In genomic region chr22:29580200-29580810, GRCh38 we compare ENCODE assay signal across 8 cellular contexts. TPM values are rescaled to one million over a fixed set of nuclear protein-coding genes. Genes with fewer than 3 reads are reported as not detected.
DNase-seq lines count a peak whose midpoint lies in the region; ATAC-seq, FAIRE-seq and TF ChIP-seq lines count a peak whose summit lies in the region.

No MANE protein-coding gene starts in this region.

- TF ChIP-seq EP300 in ovary (IDR thresholded peaks at IDR 0.05): no peak

- intact Hi-C loops in ovary (cut with DNase I): no loop called here

- no peaks in the 10 kb centered on the region for H3K9me3 ChIP-seq in T-helper 17 cell (ENCODE audit: control insufficient read depth, low read length, poor library complexity, severe bottlenecking)
- no peaks in the 10 kb centered on the region for H3K9me3 ChIP-seq in ovary

- H3K4me1 Mint-ChIP-seq in T-helper 17 cell: peaks cover 13% of the 10 kb centered on the region

- ATAC-seq in GM21367 (IDR thresholded peaks at IDR 0.05; ENCODE audit: unreplicated experiment): peak; percentile 20
- no peak for ATAC-seq in T-helper 17 cell
- ATAC-seq in HG02884 (IDR thresholded peaks at IDR 0.05; ENCODE audit: unreplicated experiment): no peak
- ATAC-seq in HG02870 (IDR thresholded peaks at IDR 0.05; ENCODE audit: unreplicated experiment): no peak

- no peaks in the 10 kb centered on the region for H3K79me2 ChIP-seq in ACC112 (ENCODE audit: control insufficient read depth, insufficient read depth, low read length, unreplicated experiment)

- H3K27ac ChIP-seq in ACC112 (ENCODE audit: low read depth, low read length) (no peak overlapping the region), ovary (peak overlapping the region in 1 of 2 donors; percentile 57)

- no peaks in the 10 kb centered on the region for H3K27me3 Mint-ChIP-seq in T-helper 17 cell

- H3K36me3 ChIP-seq in ACC112 (ENCODE audit: insufficient read depth, low read length) (no peaks in the 10 kb centered on the region), ovary (no peaks in the 10 kb centered on the region)

- no peaks in the 10 kb centered on the region for H3K36me3 Mint-ChIP-seq in T-helper 17 cell (ENCODE audit: low read depth)

- DNase-seq in T-helper 17 cell: peak in 1 of 3 donors; percentile 8
- no peak for DNase-seq in fibroblast of pulmonary artery (ENCODE audit: low read depth)
- peak in 1 of 5 donors; percentile 40 for DNase-seq in ovary
- DNase-seq in H54 (ENCODE audit: insufficient read length, low spot score): no peak

- H3K27ac Mint-ChIP-seq in T-helper 17 cell: peak overlapping the region; percentile 88

- TF ChIP-seq POLR2A in ovary (IDR thresholded peaks at IDR 0.05): no peak
- no peak for TF ChIP-seq POLR2A in H54 (IDR thresholded peaks at IDR 0.05; ENCODE audit: low read depth, low read length)

- peak overlapping the region; percentile 91 for H3K4me3 Mint-ChIP-seq in T-helper 17 cell

- H3K4me1 ChIP-seq in ACC112 (ENCODE audit: control insufficient read depth, insufficient read depth, low read length, unreplicated experiment) (no peaks in the 10 kb centered on the region), ovary (ENCODE audit: insufficient read depth) (no peaks in the 10 kb centered on the region)

- H3K4me3 ChIP-seq in ACC112 (ENCODE audit: low read depth, low read length): peak overlapping the region; percentile 90
- H3K4me3 ChIP-seq in fibroblast of pulmonary artery (replicated peaks; ENCODE audit: low read depth, low read length): peak overlapping the region; percentile 71
- H3K4me3 ChIP-seq in ovary: peak overlapping the region; percentile 71

- WGBS in ovary, 3 donors: 18 to 27% (median 25%) methylated on average over 8 of the region's 8 CpGs

- FAIRE-seq in H54 (lab: Jason Lieb, UNC): no peak

- TF ChIP-seq CTCF in fibroblast of pulmonary artery (IDR thresholded peaks at IDR 0.05; ENCODE audit: low read length, missing control alignments): no peak
- TF ChIP-seq CTCF in ovary (IDR thresholded peaks at IDR 0.05): no peak

- peak overlapping the region; percentile 65 for H2AFZ ChIP-seq in ACC112 (ENCODE audit: low read length, unreplicated experiment)

- H3K27me3 ChIP-seq in ACC112 (ENCODE audit: insufficient read depth, low read length) (no peaks in the 10 kb centered on the region), ovary (no peaks in the 10 kb centered on the region)

RNA-seq across cellular contexts. Expression of gene NIPSNAP1, which starts 0.6 kb away (rescaled TPM):
- 10 to 100 TPM; 27.6 to 28.7 TPM for total RNA-seq in T-helper 17 cell
- 10 to 100 TPM; 18.0 to 39.6 (median 33.9) TPM for total RNA-seq in ovary
- 10 to 100 TPM; 27.3 to 75.9 TPM for polyA plus RNA-seq in ovary

RNA-seq across cellular contexts. Expression of gene NF2, which starts 23.1 kb away (rescaled TPM):
- total RNA-seq in T-helper 17 cell: 10 to 100 TPM; 23.8 to 29.3 TPM
- 10 to 100 TPM; 14.1 to 51.3 (median 34.5) TPM for total RNA-seq in ovary
- 10 to 100 TPM in 1 of 2 donors, 1 to 10 TPM in 1; 6.8 to 15.5 TPM for polyA plus RNA-seq in ovary

RNA-seq across cellular contexts. Expression of gene THOC5, which starts 26.7 kb away (rescaled TPM):
- total RNA-seq in T-helper 17 cell: 10 to 100 TPM; 34.2 to 46.2 TPM
- 10 to 100 TPM; 26.2 to 46.1 (median 30.3) TPM for total RNA-seq in ovary
- 10 to 100 TPM; 33.5 to 51.6 TPM for polyA plus RNA-seq in ovary
